8 cellular contexts compared by ENCODE assay signal in the genomic region with DNA sequence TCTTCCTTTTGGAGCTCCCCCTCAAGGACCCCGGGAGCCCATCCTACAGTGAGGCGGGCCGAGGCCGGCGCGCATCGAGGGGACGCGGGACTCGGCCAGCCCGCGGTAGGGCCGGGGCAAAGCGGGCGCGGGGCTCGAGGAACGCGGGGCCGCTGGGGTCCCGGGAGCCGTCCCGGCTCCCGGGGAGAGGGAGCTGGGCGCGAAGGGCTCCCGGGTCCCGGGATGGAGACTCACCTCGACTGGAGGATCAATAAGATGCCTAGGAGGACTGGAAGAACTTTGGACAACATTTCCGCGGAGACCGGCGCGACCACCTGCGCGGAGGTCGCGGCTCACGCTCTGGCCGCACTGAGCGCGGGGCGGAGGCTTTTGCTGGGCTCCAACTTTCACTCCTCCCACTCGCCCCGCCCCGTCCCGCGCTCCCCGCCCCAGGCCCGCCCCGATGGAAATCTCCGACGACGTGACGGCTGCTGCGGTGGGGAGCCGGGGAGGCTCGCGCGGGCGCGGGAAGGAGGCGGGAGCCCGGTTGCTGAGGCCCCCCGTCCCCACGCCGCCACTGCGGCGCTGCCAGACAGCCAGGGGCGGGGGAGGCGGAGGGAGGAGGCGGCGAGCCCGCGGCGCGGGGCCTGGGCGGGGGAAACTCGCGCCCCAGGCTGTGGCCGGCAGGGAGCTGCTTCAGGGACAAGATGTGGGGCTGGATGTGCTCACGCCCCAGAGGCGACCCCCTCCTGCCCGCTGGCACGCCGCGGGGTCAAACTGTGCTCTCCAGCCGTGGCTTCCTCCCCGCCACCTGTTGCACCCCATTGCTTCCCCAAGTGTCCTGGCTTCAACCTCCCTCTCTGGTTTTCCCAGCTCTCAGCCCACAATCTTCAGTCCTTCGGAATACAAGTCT. TPM values are rescaled to one million over a fixed set of nuclear protein-coding genes. Genes with fewer than 3 reads are reported as not detected.
DNase-seq lines count a peak whose midpoint lies in the region; ATAC-seq and TF ChIP-seq lines count a peak whose summit lies in the region.

A gene with protein sequence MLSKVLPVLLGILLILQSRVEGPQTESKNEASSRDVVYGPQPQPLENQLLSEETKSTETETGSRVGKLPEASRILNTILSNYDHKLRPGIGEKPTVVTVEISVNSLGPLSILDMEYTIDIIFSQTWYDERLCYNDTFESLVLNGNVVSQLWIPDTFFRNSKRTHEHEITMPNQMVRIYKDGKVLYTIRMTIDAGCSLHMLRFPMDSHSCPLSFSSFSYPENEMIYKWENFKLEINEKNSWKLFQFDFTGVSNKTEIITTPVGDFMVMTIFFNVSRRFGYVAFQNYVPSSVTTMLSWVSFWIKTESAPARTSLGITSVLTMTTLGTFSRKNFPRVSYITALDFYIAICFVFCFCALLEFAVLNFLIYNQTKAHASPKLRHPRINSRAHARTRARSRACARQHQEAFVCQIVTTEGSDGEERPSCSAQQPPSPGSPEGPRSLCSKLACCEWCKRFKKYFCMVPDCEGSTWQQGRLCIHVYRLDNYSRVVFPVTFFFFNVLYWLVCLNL (minus strand): TSS at position 341 of the 892 bp plus-strand sequence. CDS start 51 bp downstream, at position 290.

- H3K27ac ChIP-seq in 22Rv1, result peak within 1 kb of the TSS; percentile 47
- no peak within 1 kb of the TSS for H3K27ac ChIP-seq in HUES48 (ENCODE audit: low read depth, low read length)
- peak within 1 kb of the TSS; percentile 83 to 95 for H3K27ac ChIP-seq in tibial artery

- H3K36me3 Mint-ChIP-seq in natural killer cell treated with Interleukin-12 subunit alpha and Interleukin-12 subunit beta and Interleukin-15 and Interleukin-18, amount 100 ng/mL, for 72 hours, result no peaks in the 10 kb centered on the region
- no peaks in the 10 kb centered on the region for H3K36me3 Mint-ChIP-seq in T-helper 2 cell treated with Interferon-gamma antibody and Interleukin-4, amounts not matched to agents 5 μg/mL and 100 μg/mL, for 36 hours (ENCODE audit: low read depth)

- H3K4me3 ChIP-seq in HUES48 (ENCODE audit: low read depth, low read length) (peak within 1 kb of the TSS; percentile 42), cardiac fibroblast (replicated peaks in 1 of 2; ENCODE audit: low read depth in 2 of 2, low read length in 2 of 2) (peak within 1 kb of the TSS; percentile 66 to 75), tibial artery (peak within 1 kb of the TSS; percentile 76 to 78)

- H3K27ac Mint-ChIP-seq in natural killer cell treated with Interleukin-12 subunit alpha and Interleukin-12 subunit beta and Interleukin-15 and Interleukin-18, amount 100 ng/mL, for 72 hours, result no peak within 1 kb of the TSS
- no peak within 1 kb of the TSS for H3K27ac Mint-ChIP-seq in T-helper 2 cell treated with Interferon-gamma antibody and Interleukin-4, amounts not matched to agents 5 μg/mL and 100 μg/mL, for 36 hours

- H3K9ac ChIP-seq in HUES48 (ENCODE audit: low read depth, low read length), result no peak within 1 kb of the TSS

- H3K4me1 Mint-ChIP-seq in natural killer cell treated with Interleukin-12 subunit alpha and Interleukin-12 subunit beta and Interleukin-15 and Interleukin-18, amount 100 ng/mL, for 72 hours (ENCODE audit: low read depth in 2 of 2), result no peaks in the 10 kb centered on the region
- H3K4me1 Mint-ChIP-seq in T-helper 2 cell treated with Interferon-gamma antibody and Interleukin-4, amounts not matched to agents 5 μg/mL and 100 μg/mL, for 36 hours (ENCODE audit: low read depth), result no peaks in the 10 kb centered on the region

- intact Hi-C loops in left colon (cut with DNase I, micrococcal nuclease), result no loop called here
- intact Hi-C loops in tibial artery (cut with DNase I; ENCODE audit: low total_unique reads), result loop anchor here (10.0 kb wide), 1 partner anchor 580 kb away; a partner anchor contains a TSS

- 0 out of 2 replicates have a peak, but pooled peaks cover 2% of the 10 kb centered on the region for H3K4me1 ChIP-seq in HUES48 (ENCODE audit: control insufficient read depth, insufficient read depth, low read length)
- peaks cover 0 to 30% (median 2%) of the 10 kb centered on the region in 4 donors for H3K4me1 ChIP-seq in tibial artery

- H3K27me3 Mint-ChIP-seq in natural killer cell treated with Interleukin-12 subunit alpha and Interleukin-12 subunit beta and Interleukin-15 and Interleukin-18, amount 100 ng/mL, for 72 hours, result peaks cover 6 to 18% of the 10 kb centered on the region in 2 donors
- H3K27me3 Mint-ChIP-seq in T-helper 2 cell treated with Interferon-gamma antibody and Interleukin-4, amounts not matched to agents 5 μg/mL and 100 μg/mL, for 36 hours (ENCODE audit: low read depth), result peaks cover 19% of the 10 kb centered on the region

- no peaks in the 10 kb centered on the region for H3K36me3 ChIP-seq in HUES48 (ENCODE audit: control insufficient read depth, insufficient read depth, low read length)
- no peaks in the 10 kb centered on the region for H3K36me3 ChIP-seq in tibial artery

- DNase-seq in cardiac fibroblast (ENCODE audit: low read depth in 2 of 2) (peak; percentile 42 to 59), left colon (peak; percentile 57 to 70), tibial artery (peak; percentile 31 to 85)
- DNase-seq in natural killer cell treated with Interleukin-12 subunit alpha and Interleukin-12 subunit beta and Interleukin-15 and Interleukin-18, amount 100 ng/mL, for 72 hours (ENCODE audit: low spot score), result no peak
- DNase-seq in activated naive CD4-positive, alpha-beta T cell treated with anti-CD3 and anti-CD28 coated beads, Interleukin-2, amount 50 U/mL, for 16 hours, result no peak
- DNase-seq in T-helper 2 cell treated with Interferon-gamma antibody and Interleukin-4, amounts not matched to agents 5 μg/mL and 100 μg/mL, for 36 hours (ENCODE audit: low spot score), result no peak

- no peaks in the 10 kb centered on the region for H3K9me3 Mint-ChIP-seq in natural killer cell treated with Interleukin-12 subunit alpha and Interleukin-12 subunit beta and Interleukin-15 and Interleukin-18, amount 100 ng/mL, for 72 hours
- H3K9me3 Mint-ChIP-seq in T-helper 2 cell treated with Interferon-gamma antibody and Interleukin-4, amounts not matched to agents 5 μg/mL and 100 μg/mL, for 36 hours, result no peaks in the 10 kb centered on the region

- peak; percentile 94 for ATAC-seq in left colon
- ATAC-seq in natural killer cell treated with Interleukin-12 subunit alpha and Interleukin-12 subunit beta and Interleukin-15 and Interleukin-18, amount 100 ng/mL, for 72 hours, result no peak

- H3K27me3 ChIP-seq in HUES48 (ENCODE audit: control insufficient read depth, insufficient read depth, low read length) (peaks cover 25% of the 10 kb centered on the region), tibial artery (no peaks in the 10 kb centered on the region)

- H3K4me3 Mint-ChIP-seq in natural killer cell treated with Interleukin-12 subunit alpha and Interleukin-12 subunit beta and Interleukin-15 and Interleukin-18, amount 100 ng/mL, for 72 hours, result no peak within 1 kb of the TSS
- H3K4me3 Mint-ChIP-seq in T-helper 2 cell treated with Interferon-gamma antibody and Interleukin-4, amounts not matched to agents 5 μg/mL and 100 μg/mL, for 36 hours, result no peak within 1 kb of the TSS

- H3K9me3 ChIP-seq in HUES48 (ENCODE audit: control insufficient read depth, insufficient read depth, low read length) (peaks cover 32% of the 10 kb centered on the region), tibial artery (no peaks in the 10 kb centered on the region)

- TF ChIP-seq CTCF in 22Rv1 (IDR thresholded peaks at IDR 0.05) (no peak), cardiac fibroblast (IDR thresholded peaks at IDR 0.05; ENCODE audit: low read depth, low read length) (no peak), tibial artery (IDR thresholded peaks at IDR 0.05) (no peak)

RNA-seq across cellular contexts. Expression of the gene that starts here (rescaled TPM):
- 10 to 100 TPM; 17.7 to 19.3 TPM for total RNA-seq in left colon
- not detected for total RNA-seq in natural killer cell treated with Interleukin-12 subunit alpha and Interleukin-12 subunit beta and Interleukin-15 and Interleukin-18, amount 100 ng/mL, for 72 hours

Comparison
In these comparisons a context has a peak if more than half of its experiments do, and no peak if none do; other contexts are left out.
1. RNA of the gene that starts here (total RNA-seq): 17.7 to 19.3 TPM in left colon; not detected in natural killer cell treated with Interleukin-12 subunit alpha and Interleukin-12 subunit beta and Interleukin-15 and Interleukin-18, amount 100 ng/mL, for 72 hours; every median in the first group is over 10 times any median in the second.
2. DNase-seq: peak in cardiac fibroblast (2 of 2), left colon (2 of 2) and tibial artery (2 of 2); none in natural killer cell treated with Interleukin-12 subunit alpha and Interleukin-12 subunit beta and Interleukin-15 and Interleukin-18, amount 100 ng/mL, for 72 hours (single experiment), activated naive CD4-positive, alpha-beta T cell treated with anti-CD3 and anti-CD28 coated beads, Interleukin-2, amount 50 U/mL, for 16 hours (single experiment) and T-helper 2 cell treated with Interferon-gamma antibody and Interleukin-4, amounts not matched to agents 5 μg/mL and 100 μg/mL, for 36 hours (single experiment).
3. Peak in every context shown above with its lines, with median percentiles within 50 percentile points of each other: H3K4me3 ChIP-seq.